ENCODE assay signal across 8 cellular contexts in the genomic region with DNA sequence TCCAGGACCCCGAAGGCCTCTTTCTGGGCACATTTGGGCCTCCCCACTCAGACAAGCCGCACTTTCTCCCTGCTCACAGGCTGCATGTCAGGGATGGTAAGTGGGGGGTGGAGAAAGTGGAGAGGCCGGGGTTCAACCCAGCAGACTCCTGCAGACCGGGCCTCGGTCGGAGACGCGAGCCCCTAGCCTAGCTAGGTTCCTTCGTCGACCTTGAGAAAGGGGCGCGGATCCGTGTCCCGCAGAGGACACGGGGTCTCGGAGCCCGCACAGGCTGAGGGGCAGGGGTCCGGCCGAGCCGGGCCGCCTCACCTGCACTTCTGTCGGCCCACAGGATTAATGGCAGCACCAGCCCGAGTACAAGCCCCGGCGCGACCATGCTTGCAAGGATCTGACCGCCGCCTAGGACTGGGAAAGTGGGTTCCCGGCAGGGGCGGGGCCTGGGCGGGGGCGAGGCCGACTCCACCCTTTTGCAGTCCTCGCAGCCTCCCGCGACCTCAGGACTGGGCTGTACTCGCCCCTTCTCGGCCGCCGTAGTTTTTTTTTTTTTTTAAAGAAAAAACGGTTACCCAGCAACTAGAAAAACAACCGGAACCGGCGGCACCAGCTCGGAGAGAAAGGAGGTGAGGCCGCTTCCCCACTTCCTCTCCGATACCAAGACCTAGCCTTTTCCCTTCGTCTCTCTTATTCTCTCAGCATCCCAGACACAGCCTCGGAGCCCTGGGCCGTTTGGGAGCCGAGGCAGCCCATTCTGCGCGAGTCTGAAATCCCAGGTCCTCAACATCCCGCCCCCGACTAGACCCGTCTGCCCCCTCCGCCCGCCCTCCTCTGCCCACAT. TPM values are rescaled to one million over a fixed set of nuclear protein-coding genes. Genes with fewer than 3 reads are reported as not detected.
DNase-seq lines count a peak whose midpoint lies in the region; ATAC-seq and TF ChIP-seq lines count a peak whose summit lies in the region.

A gene with protein sequence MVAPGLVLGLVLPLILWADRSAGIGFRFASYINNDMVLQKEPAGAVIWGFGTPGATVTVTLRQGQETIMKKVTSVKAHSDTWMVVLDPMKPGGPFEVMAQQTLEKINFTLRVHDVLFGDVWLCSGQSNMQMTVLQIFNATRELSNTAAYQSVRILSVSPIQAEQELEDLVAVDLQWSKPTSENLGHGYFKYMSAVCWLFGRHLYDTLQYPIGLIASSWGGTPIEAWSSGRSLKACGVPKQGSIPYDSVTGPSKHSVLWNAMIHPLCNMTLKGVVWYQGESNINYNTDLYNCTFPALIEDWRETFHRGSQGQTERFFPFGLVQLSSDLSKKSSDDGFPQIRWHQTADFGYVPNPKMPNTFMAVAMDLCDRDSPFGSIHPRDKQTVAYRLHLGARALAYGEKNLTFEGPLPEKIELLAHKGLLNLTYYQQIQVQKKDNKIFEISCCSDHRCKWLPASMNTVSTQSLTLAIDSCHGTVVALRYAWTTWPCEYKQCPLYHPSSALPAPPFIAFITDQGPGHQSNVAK (minus strand): TSS at position 407 of the 835 bp plus-strand sequence. CDS start 31 bp downstream, at position 376.
A gene (plus strand): TSS at position 572 of the 835 bp plus-strand sequence. CDS start 1,361 bp downstream, outside the sequence.

- H3K27me3 ChIP-seq in HUES64 (ENCODE audit: insufficient read depth, low read length) (peaks cover 38% of the 10 kb centered on the region), PC-9 (ENCODE audit: insufficient read depth, low read depth) (no peaks in the 10 kb centered on the region)

- peak within 1 kb of the TSS; percentile 95 for H3K9ac ChIP-seq in HUES64 (ENCODE audit: low read depth, low read length)

- TSS peak; percentile 76 for BruUV-seq in PC-9 (replicated peaks; lab: Mats Ljungman, UMichigan)

- TF ChIP-seq CTCF in PC-9 (conservative IDR thresholded peaks at IDR 0.05) = no peak

- ATAC-seq in GM21447 (IDR thresholded peaks at IDR 0.05; ENCODE audit: unreplicated experiment) = peak; percentile 89
- ATAC-seq in activated T-cell treated with anti-CD3 and anti-CD28 coated beads, Interleukin-2, amount 50 U/mL, for 4 hours = peak; percentile 81 to 92

- CTCF ChIA-PET in PC-9 (lab: Charles Lee) = interaction anchor here (0.5 to 1.3 kb wide), 5 partner anchors 89 to 406 kb away, joined by 3 to 10 read pairs (median 4); a partner anchor contains a TSS

- H3K4me3 Mint-ChIP-seq in activated T-cell treated with anti-CD3 and anti-CD28 coated beads, Interleukin-2, amount 50 U/mL, for 4 hours = peak within 1 kb of the TSS; percentile 85

- WGBS in HUES64 = under 1% methylated on average over 58 of the region's 58 CpGs

- POLR2A ChIA-PET in PC-9 (lab: Charles Lee; ENCODE audit: unreplicated experiment) = interaction anchor here (0.6 to 0.9 kb wide), 10 partner anchors 35 to 1823 kb away, joined by 3 to 15 read pairs (median 7); a partner anchor contains a TSS

- no peaks in the 10 kb centered on the region for H3K27me3 Mint-ChIP-seq in activated T-cell treated with anti-CD3 and anti-CD28 coated beads, Interleukin-2, amount 50 U/mL, for 4 hours (ENCODE audit: low read depth)

- H2AFZ ChIP-seq in PC-9 = peak within 1 kb of the TSS; percentile 93

- no peaks in the 10 kb centered on the region for H3K9me3 Mint-ChIP-seq in activated T-cell treated with anti-CD3 and anti-CD28 coated beads, Interleukin-2, amount 50 U/mL, for 4 hours

- H3K9me3 ChIP-seq in HUES64 (ENCODE audit: insufficient read depth, low read depth, low read length) (no peaks in the 10 kb centered on the region), PC-9 (ENCODE audit: insufficient read depth, low read depth) (no peaks in the 10 kb centered on the region)

- H3K4me1 ChIP-seq in HUES64 (ENCODE audit: insufficient read depth, low read length) = 0 out of 2 replicates have a peak, but pooled peaks cover 2% of the 10 kb centered on the region
- peaks cover 18% of the 10 kb centered on the region for H3K4me1 ChIP-seq in PC-9 (replicated peaks; ENCODE audit: insufficient read depth)

- H3K4me3 ChIP-seq in HUES64 (ENCODE audit: low read length) (peak within 1 kb of the TSS; percentile 90), PC-9 (peak within 1 kb of the TSS; percentile 83)

- H3K27ac ChIP-seq in HUES64 (ENCODE audit: low read depth, low read length) = peak within 1 kb of the TSS; percentile 51
- H3K27ac ChIP-seq in PC-9 = peak within 1 kb of the TSS; percentile 50

- H3K4me1 Mint-ChIP-seq in activated T-cell treated with anti-CD3 and anti-CD28 coated beads, Interleukin-2, amount 50 U/mL, for 4 hours (ENCODE audit: low read depth) = peaks cover 21% of the 10 kb centered on the region

- DNase-seq in DMS 273 (lab: John Stamatoyannopoulos, UW; ENCODE audit: unreplicated experiment) (peak; percentile 93), PC-9 (peak; percentile 91 to 93), erythroblast (lab: John Stamatoyannopoulos, UW) (peak; percentile 94 to 96), mucosa of gallbladder (ENCODE audit: low spot score) (peak; percentile 90)
- DNase-seq in activated T-cell treated with anti-CD3 and anti-CD28 coated beads, Interleukin-2, amount 50 U/mL, for 4 hours = peak; percentile 75
- peak; percentile 81 for DNase-seq in stimulated activated CD8-positive, alpha-beta memory T cell treated with anti-CD3 and anti-CD28 coated beads, Interleukin-4, amount 100 ng/mL, for 24 hours (ENCODE audit: low read depth)

- no peaks in the 10 kb centered on the region for H3K9me2 ChIP-seq in PC-9 (ENCODE audit: insufficient read depth)

- TF ChIP-seq POLR2A in erythroblast (IDR thresholded peaks at IDR 0.05; ENCODE audit: low read length) = peak; percentile 67

- H3K36me3 ChIP-seq in HUES64 (ENCODE audit: insufficient read depth, low read length) (no peaks in the 10 kb centered on the region), PC-9 (ENCODE audit: low read depth) (no peaks in the 10 kb centered on the region)

- H3K79me2 ChIP-seq in PC-9 (ENCODE audit: low read depth) = peaks cover 12% of the 10 kb centered on the region

- H4K20me1 ChIP-seq in PC-9 (ENCODE audit: insufficient read depth) = no peaks in the 10 kb centered on the region

- H3K4me2 ChIP-seq in PC-9 = peak within 1 kb of the TSS; percentile 85

- no peaks in the 10 kb centered on the region for H3F3A ChIP-seq in PC-9 (ENCODE audit: insufficient read depth, low read depth)

- intact Hi-C loops in PC-9 (cut with micrococcal nuclease; ENCODE audit: unreplicated experiment) = loop anchor here (1.0 to 5.0 kb wide), 4 partner anchors 90 to 279 kb away; a partner anchor contains a TSS

- H3K36me3 Mint-ChIP-seq in activated T-cell treated with anti-CD3 and anti-CD28 coated beads, Interleukin-2, amount 50 U/mL, for 4 hours (ENCODE audit: insufficient read depth) = no peaks in the 10 kb centered on the region

RNA-seq across cellular contexts. Expression of the first gene that starts in this region (rescaled TPM):
- polyA plus RNA-seq in HUES64 (2013, experiment 1 of 2) = 2.2 TPM
- 3.2 TPM for polyA plus RNA-seq in HUES64 (2013, experiment 2 of 2)
- total RNA-seq in PC-9 (2021) (29.2 and 37.9 TPM in 2 replicates), mucosa of gallbladder (33.1 TPM)
- total RNA-seq in activated T-cell treated with anti-CD3 and anti-CD28 coated beads, Interleukin-2, amount 50 U/mL, for 4 hours = 1 to 10 TPM; 1.2 to 1.5 (median 1.3) TPM

RNA-seq across cellular contexts. Expression of the second gene that starts in this region (rescaled TPM):
- 13.9 TPM for polyA plus RNA-seq in HUES64 (2013, experiment 1 of 2)
- polyA plus RNA-seq in HUES64 (2013, experiment 2 of 2) = 19.3 TPM
- total RNA-seq in PC-9 (2021) (6.1 and 15.7 TPM in 2 replicates), mucosa of gallbladder (6.4 TPM)
- 1 to 10 TPM in 1 of 3 donors, under 1 TPM in 2; 0.58 to 1.5 (median 0.76) TPM for total RNA-seq in activated T-cell treated with anti-CD3 and anti-CD28 coated beads, Interleukin-2, amount 50 U/mL, for 4 hours

Comparison
In these comparisons a context has a peak if more than half of its experiments do, and no peak if none do; other contexts are left out.
1. Peak in every context shown above with its lines: DNase-seq, ATAC-seq, H3K4me3 ChIP-seq and H3K27ac ChIP-seq.
2. RNA of the first gene that starts in this region (total RNA-seq): 33.1 TPM in mucosa of gallbladder (single experiment) and 29.2 to 37.9 TPM in PC-9; 1.2 to 1.5 TPM in activated T-cell treated with anti-CD3 and anti-CD28 coated beads, Interleukin-2, amount 50 U/mL, for 4 hours; every median in the first group is over 10 times any median in the second.